Comparison of ENCODE assay signal across 8 cellular contexts in the genomic region with DNA sequence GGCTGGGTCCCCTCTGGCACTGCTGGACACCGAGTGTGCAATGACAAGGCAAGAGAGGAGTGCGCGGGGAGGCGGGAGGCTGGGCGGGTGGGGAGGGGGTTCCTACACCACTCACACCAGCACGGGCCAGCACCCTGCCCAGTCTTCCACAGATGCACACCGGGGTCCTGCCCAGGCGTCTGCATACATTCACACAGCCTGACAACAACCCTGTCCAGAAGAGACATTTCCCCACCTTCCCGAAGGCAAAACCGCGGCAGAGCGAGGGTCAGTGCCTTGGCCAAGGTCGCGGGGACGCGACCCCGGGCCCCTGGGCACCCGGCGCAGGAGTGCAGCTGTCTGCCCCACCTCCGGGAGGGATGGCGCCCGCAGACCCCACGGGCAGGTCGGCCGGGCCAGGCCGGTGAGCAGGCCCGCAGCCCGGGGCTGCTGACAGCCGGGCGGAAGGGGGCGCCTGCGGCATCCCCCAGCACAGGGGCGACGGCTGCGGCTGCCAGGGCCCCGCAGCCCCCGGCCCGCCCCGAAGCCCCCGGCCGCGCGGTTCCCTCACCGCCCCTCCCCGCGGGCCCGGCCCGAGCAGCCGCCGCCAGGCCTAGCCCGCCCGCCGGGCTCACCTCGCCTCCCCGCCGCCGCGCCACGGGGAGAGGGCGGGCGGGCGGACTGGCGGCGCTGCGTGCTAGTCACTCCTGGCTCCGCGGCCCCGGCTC. TPM values are rescaled to one million over a fixed set of nuclear protein-coding genes. Genes with fewer than 3 reads are reported as not detected.
DNase-seq lines count a peak whose midpoint lies in the region; ATAC-seq, FAIRE-seq and TF ChIP-seq lines count a peak whose summit lies in the region.

No MANE protein-coding gene starts in this region.

- ATAC-seq in HG03139 (IDR thresholded peaks at IDR 0.05; ENCODE audit: unreplicated experiment) (peak; percentile 30), T-helper 17 cell (peak; percentile 40)
- ATAC-seq in natural killer cell treated with Interleukin-12 subunit alpha and Interleukin-12 subunit beta and Interleukin-15 and Interleukin-18, amount 100 ng/mL, for 72 hours = peak; percentile 46 to 58

- peaks cover 42% of the 10 kb centered on the region for H3K4me1 Mint-ChIP-seq in T-helper 17 cell
- H3K4me1 Mint-ChIP-seq in natural killer cell treated with Interleukin-12 subunit alpha and Interleukin-12 subunit beta and Interleukin-15 and Interleukin-18, amount 100 ng/mL, for 72 hours (ENCODE audit: low read depth in 2 of 2) = peaks cover 27 to 36% of the 10 kb centered on the region in 2 donors

- DNase-seq in Caki2 (ENCODE audit: low read depth) (peak; percentile 24), GM19239 (ENCODE audit: insufficient read length, low spot score) (peak; percentile 37), T-helper 17 cell (peak in 1 of 3 donors; percentile 27), esophagus muscularis mucosa (ENCODE audit: extremely low spot score) (no peak), amniotic stem cell (lab: John Stamatoyannopoulos, UW) (no peak), NCI-H1694 (lab: John Stamatoyannopoulos, UW) (no peak)
- DNase-seq in natural killer cell treated with Interleukin-12 subunit alpha and Interleukin-12 subunit beta and Interleukin-15 and Interleukin-18, amount 100 ng/mL, for 72 hours (ENCODE audit: low spot score) = no peak

- peak in 1 of 3 experiments; percentile 21 for TF ChIP-seq CTCF in esophagus muscularis mucosa (IDR thresholded peaks at IDR 0.05)

- H3K36me3 ChIP-seq in esophagus muscularis mucosa = peaks cover 0 to 6% (median 5%) of the 10 kb centered on the region in 4 donors

- no peak for FAIRE-seq in GM19239 (lab: Jason Lieb, UNC)

- H3K9me3 ChIP-seq in T-helper 17 cell (ENCODE audit: control insufficient read depth, low read length, poor library complexity, severe bottlenecking) = no peaks in the 10 kb centered on the region
- H3K9me3 ChIP-seq in esophagus muscularis mucosa = no peaks in the 10 kb centered on the region

- TF ChIP-seq EP300 in esophagus muscularis mucosa (IDR thresholded peaks at IDR 0.05) = no peak

- peaks cover 19 to 37% (median 31%) of the 10 kb centered on the region in 4 donors for H3K4me1 ChIP-seq in esophagus muscularis mucosa

- H3K27ac Mint-ChIP-seq in T-helper 17 cell = peak overlapping the region; percentile 97
- H3K27ac Mint-ChIP-seq in natural killer cell treated with Interleukin-12 subunit alpha and Interleukin-12 subunit beta and Interleukin-15 and Interleukin-18, amount 100 ng/mL, for 72 hours = peak overlapping the region; percentile 78 to 84

- peaks cover 4% of the 10 kb centered on the region for H3K36me3 Mint-ChIP-seq in T-helper 17 cell (ENCODE audit: low read depth)
- H3K36me3 Mint-ChIP-seq in natural killer cell treated with Interleukin-12 subunit alpha and Interleukin-12 subunit beta and Interleukin-15 and Interleukin-18, amount 100 ng/mL, for 72 hours = peaks cover 5% of the 10 kb centered on the region

- no peaks in the 10 kb centered on the region for H3K9me3 Mint-ChIP-seq in natural killer cell treated with Interleukin-12 subunit alpha and Interleukin-12 subunit beta and Interleukin-15 and Interleukin-18, amount 100 ng/mL, for 72 hours

- no peaks in the 10 kb centered on the region for H3K27me3 Mint-ChIP-seq in T-helper 17 cell
- no peaks in the 10 kb centered on the region for H3K27me3 Mint-ChIP-seq in natural killer cell treated with Interleukin-12 subunit alpha and Interleukin-12 subunit beta and Interleukin-15 and Interleukin-18, amount 100 ng/mL, for 72 hours

- TF ChIP-seq POLR2A in esophagus muscularis mucosa (IDR thresholded peaks at IDR 0.05; ENCODE audit: low read depth) = no peak

- peak overlapping the region; percentile 97 to 99 (median 99) for H3K4me3 ChIP-seq in esophagus muscularis mucosa

- peak overlapping the region; percentile 56 to 95 (median 74) for H3K27ac ChIP-seq in esophagus muscularis mucosa (replicated peaks in 1 of 4)

- peak overlapping the region; percentile 99 for H3K4me3 Mint-ChIP-seq in T-helper 17 cell
- peak overlapping the region; percentile 96 for H3K4me3 Mint-ChIP-seq in natural killer cell treated with Interleukin-12 subunit alpha and Interleukin-12 subunit beta and Interleukin-15 and Interleukin-18, amount 100 ng/mL, for 72 hours

- intact Hi-C loops in esophagus muscularis mucosa (cut with DNase I) = loop anchor here (5.0 to 10.0 kb wide), 2 partner anchors 36 to 63 kb away; a partner anchor contains a TSS

- in situ Hi-C loops in Caki2 (cut with HindIII; ENCODE audit: low pct_unique_long_range_greater_than_20kb, low sequenced_read_pairs) = no loop called here

- 0% methylated on average over 1 of the region's 68 CpGs for WGBS in esophagus muscularis mucosa

- no peaks in the 10 kb centered on the region for H3K27me3 ChIP-seq in esophagus muscularis mucosa

RNA-seq across cellular contexts. Expression of a gene that starts 0.5 kb away (rescaled TPM):
- total RNA-seq in Caki2 (2014; rRNA removed; shearing (Covaris generic); ENCODE audit: low replicate concordance) = 33.4 and 46.5 TPM in 2 replicates
- total RNA-seq in T-helper 17 cell (10 to 100 TPM; 24.3 to 25.1 TPM), esophagus muscularis mucosa (10 to 100 TPM; 36.4 to 42.3 (median 37.8) TPM)
- 10 to 100 TPM; 41.2 to 47.0 TPM for total RNA-seq in natural killer cell treated with Interleukin-12 subunit alpha and Interleukin-12 subunit beta and Interleukin-15 and Interleukin-18, amount 100 ng/mL, for 72 hours

Comparison
In these comparisons a context has a peak if more than half of its experiments do, and no peak if none do; other contexts are left out.
1. DNase-seq: peak in Caki2 (single experiment) and GM19239 (single experiment); none in esophagus muscularis mucosa (single experiment), natural killer cell treated with Interleukin-12 subunit alpha and Interleukin-12 subunit beta and Interleukin-15 and Interleukin-18, amount 100 ng/mL, for 72 hours (single experiment), amniotic stem cell (single experiment) and NCI-H1694 (single experiment).
2. Peak in every context shown above with its lines, with median percentiles within 50 percentile points of each other: ATAC-seq.